ENCODE assay signal across 8 cellular contexts in the genomic region with DNA sequence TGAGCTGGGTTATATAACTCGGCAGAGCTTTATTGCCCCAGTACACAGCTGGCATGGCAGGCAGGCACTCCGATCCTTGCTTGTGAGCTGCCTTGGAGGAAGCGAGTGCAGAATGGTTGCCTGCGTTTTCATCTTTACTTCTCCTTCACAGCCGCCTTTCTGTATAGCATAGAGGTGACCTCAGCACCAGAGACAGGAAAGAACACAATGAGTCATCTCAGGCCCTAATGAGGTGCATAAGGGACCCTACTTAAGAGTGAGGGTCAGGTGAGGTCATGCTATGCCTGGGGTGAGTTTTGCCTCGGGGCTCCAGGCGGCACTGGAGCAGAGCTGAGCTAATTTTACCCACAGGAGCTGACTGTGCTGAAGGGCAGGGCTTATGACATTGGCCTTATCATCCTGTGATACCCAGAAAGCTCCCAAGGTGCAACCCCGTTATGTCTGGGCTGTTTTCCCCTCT. TPM values are rescaled to one million over a fixed set of nuclear protein-coding genes. Genes with fewer than 3 reads are reported as not detected.
DNase-seq lines count a peak whose midpoint lies in the region; ATAC-seq and TF ChIP-seq lines count a peak whose summit lies in the region.
"Had no signal": no experiment of that assay in that cellular context is flagged by ENCODE, and none has a peak within 500 bp of the region (broad histone marks: within the 10 kb centered on the region; RNA-seq: fewer than 3 reads in every experiment).

No MANE protein-coding gene starts in this region.

- H3K27ac ChIP-seq in rectal smooth muscle tissue (ENCODE audit: low read depth, low read length), result peak overlapping the region; percentile 84

- H3K9me3 Mint-ChIP-seq in progenitor cell of endocrine pancreas (ENCODE audit: low read depth) (no peaks in the 10 kb centered on the region), immature natural killer cell (no peaks in the 10 kb centered on the region)

- H3K36me3 Mint-ChIP-seq in progenitor cell of endocrine pancreas (ENCODE audit: insufficient read depth), result peaks cover 7% of the 10 kb centered on the region
- H3K36me3 Mint-ChIP-seq in immature natural killer cell, result peaks cover 6 to 35% (median 9%) of the 10 kb centered on the region in 3 donors

- H3K4me3 Mint-ChIP-seq in progenitor cell of endocrine pancreas (ENCODE audit: low read depth) (no peak overlapping the region), immature natural killer cell (no peak overlapping the region)

- H3K27ac Mint-ChIP-seq in progenitor cell of endocrine pancreas (no peak overlapping the region), immature natural killer cell (peak overlapping the region in 2 of 6 donors; percentile 9 to 34)

- peak; percentile 37 for DNase-seq in GM13977 (ENCODE audit: low spot score)
- DNase-seq in dermis blood vessel endothelial cell, result peak; percentile 60
- no peak for DNase-seq in progenitor cell of endocrine pancreas (ENCODE audit: low spot score, unreplicated experiment)
- no peak for DNase-seq in immature natural killer cell
- no peak for DNase-seq in NCI-H2227 (lab: John Stamatoyannopoulos, UW; ENCODE audit: unreplicated experiment)
- DNase-seq: NCI-H524 had no signal

- no peaks in the 10 kb centered on the region for H3K27me3 Mint-ChIP-seq in progenitor cell of endocrine pancreas
- H3K27me3 Mint-ChIP-seq in immature natural killer cell (ENCODE audit: low read depth in 3 of 3), result no peaks in the 10 kb centered on the region

- TF ChIP-seq CTCF in GM13977 (IDR thresholded peaks at IDR 0.05; ENCODE audit: extremely low read depth, insufficient read depth, missing control alignments) (no peak), progenitor cell of endocrine pancreas (IDR thresholded peaks at IDR 0.05; ENCODE audit: unreplicated experiment) (no peak)

- H3K27me3 ChIP-seq in rectal smooth muscle tissue (ENCODE audit: control insufficient read depth, insufficient read depth, low read length), result no peaks in the 10 kb centered on the region

- H3K36me3 ChIP-seq in rectal smooth muscle tissue (ENCODE audit: control insufficient read depth, insufficient read depth, low read length), result no peaks in the 10 kb centered on the region

- H3K4me3 ChIP-seq in rectal smooth muscle tissue (ENCODE audit: low read length), result no peak overlapping the region

- in situ Hi-C loops in GM13977 (cut with MboI; ENCODE audit: low pct_unique_long_range_greater_than_20kb, low sequenced_read_pairs, unreplicated experiment), result no loop called here

- H3K9ac ChIP-seq in rectal smooth muscle tissue (ENCODE audit: low read length), result no peak overlapping the region

- peak; percentile 92 for ATAC-seq in HG03103 (IDR thresholded peaks at IDR 0.05; ENCODE audit: low read depth, unreplicated experiment)

- H3K4me1 ChIP-seq in rectal smooth muscle tissue (ENCODE audit: control insufficient read depth, insufficient read depth, low read length), result peaks cover 41% of the 10 kb centered on the region

- H3K4me1 Mint-ChIP-seq in progenitor cell of endocrine pancreas (ENCODE audit: low read depth) (peaks cover 12% of the 10 kb centered on the region), immature natural killer cell (peaks cover 48 to 64% of the 10 kb centered on the region in 2 donors)

RNA-seq across cellular contexts. Expression of a gene that starts 43.5 kb away (rescaled TPM):
- total RNA-seq in dermis blood vessel endothelial cell, result 45.8 and 57.7 TPM in 2 replicates
- total RNA-seq in progenitor cell of endocrine pancreas, result 131 and 144 TPM in 2 replicates
- 10 to 100 TPM in 2 of 3 donors, 1 to 10 TPM in 1; 6.5 to 33.5 (median 11.3) TPM for polyA plus RNA-seq in immature natural killer cell

Comparison
In these comparisons a context has a peak if more than half of its experiments do, and no peak if none do; other contexts are left out.
1. DNase-seq: peak in GM13977 (single experiment) and dermis blood vessel endothelial cell (single experiment); none in progenitor cell of endocrine pancreas (single experiment), immature natural killer cell (0 of 3) and NCI-H2227 (single experiment).